In the genomic region with DNA sequence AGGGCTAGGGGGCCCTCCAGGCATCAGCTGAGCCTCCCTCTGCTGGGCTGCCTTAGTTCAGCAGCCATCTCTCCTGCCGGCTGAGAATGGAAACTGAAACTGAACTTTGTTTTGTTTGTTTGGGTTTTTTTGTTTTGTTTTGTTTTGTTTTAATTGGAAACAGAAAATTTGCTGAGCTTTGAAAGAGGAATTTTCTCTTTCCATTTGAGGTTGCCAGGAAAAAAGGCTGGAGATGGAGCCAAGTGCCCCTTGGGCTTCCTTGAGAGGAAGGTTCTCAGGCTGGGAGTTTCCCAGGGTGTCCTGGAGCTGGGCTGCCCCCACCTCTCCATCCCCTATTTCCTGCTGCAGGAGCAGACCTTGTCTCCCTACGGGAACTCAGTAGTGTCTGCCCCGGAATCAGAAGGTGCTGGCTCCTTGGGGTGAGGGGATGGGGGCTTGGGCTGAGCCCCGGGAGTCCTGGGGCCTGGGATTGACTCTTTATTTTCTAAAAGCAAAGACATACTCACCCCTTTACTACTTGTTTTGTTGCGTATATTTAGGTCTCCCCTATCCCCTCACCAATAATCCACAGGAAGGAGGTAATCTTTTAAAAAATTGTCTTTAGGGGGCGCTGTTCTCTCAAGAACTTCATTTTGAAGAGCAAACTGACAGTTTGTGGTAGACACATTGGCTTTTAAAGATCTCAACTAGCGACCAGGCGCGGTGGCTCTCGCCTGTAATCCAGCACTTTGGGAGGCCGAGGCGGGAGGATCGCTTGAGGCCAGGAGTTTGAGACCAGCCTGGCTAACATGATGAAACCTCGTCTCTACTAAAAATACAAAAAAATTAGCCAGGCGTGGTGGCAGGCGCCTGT, we compare ENCODE assay signal across 1 cellular context.
TF ChIP-seq lines count a peak whose summit lies in the region.

No MANE protein-coding gene starts in this region.

TF ChIP-seq in GM23338, 12 proteins besides CTCF, POLR2A, EP300 and RAD21 (continued from another document):
- TF ChIP-seq, protein P1, sequence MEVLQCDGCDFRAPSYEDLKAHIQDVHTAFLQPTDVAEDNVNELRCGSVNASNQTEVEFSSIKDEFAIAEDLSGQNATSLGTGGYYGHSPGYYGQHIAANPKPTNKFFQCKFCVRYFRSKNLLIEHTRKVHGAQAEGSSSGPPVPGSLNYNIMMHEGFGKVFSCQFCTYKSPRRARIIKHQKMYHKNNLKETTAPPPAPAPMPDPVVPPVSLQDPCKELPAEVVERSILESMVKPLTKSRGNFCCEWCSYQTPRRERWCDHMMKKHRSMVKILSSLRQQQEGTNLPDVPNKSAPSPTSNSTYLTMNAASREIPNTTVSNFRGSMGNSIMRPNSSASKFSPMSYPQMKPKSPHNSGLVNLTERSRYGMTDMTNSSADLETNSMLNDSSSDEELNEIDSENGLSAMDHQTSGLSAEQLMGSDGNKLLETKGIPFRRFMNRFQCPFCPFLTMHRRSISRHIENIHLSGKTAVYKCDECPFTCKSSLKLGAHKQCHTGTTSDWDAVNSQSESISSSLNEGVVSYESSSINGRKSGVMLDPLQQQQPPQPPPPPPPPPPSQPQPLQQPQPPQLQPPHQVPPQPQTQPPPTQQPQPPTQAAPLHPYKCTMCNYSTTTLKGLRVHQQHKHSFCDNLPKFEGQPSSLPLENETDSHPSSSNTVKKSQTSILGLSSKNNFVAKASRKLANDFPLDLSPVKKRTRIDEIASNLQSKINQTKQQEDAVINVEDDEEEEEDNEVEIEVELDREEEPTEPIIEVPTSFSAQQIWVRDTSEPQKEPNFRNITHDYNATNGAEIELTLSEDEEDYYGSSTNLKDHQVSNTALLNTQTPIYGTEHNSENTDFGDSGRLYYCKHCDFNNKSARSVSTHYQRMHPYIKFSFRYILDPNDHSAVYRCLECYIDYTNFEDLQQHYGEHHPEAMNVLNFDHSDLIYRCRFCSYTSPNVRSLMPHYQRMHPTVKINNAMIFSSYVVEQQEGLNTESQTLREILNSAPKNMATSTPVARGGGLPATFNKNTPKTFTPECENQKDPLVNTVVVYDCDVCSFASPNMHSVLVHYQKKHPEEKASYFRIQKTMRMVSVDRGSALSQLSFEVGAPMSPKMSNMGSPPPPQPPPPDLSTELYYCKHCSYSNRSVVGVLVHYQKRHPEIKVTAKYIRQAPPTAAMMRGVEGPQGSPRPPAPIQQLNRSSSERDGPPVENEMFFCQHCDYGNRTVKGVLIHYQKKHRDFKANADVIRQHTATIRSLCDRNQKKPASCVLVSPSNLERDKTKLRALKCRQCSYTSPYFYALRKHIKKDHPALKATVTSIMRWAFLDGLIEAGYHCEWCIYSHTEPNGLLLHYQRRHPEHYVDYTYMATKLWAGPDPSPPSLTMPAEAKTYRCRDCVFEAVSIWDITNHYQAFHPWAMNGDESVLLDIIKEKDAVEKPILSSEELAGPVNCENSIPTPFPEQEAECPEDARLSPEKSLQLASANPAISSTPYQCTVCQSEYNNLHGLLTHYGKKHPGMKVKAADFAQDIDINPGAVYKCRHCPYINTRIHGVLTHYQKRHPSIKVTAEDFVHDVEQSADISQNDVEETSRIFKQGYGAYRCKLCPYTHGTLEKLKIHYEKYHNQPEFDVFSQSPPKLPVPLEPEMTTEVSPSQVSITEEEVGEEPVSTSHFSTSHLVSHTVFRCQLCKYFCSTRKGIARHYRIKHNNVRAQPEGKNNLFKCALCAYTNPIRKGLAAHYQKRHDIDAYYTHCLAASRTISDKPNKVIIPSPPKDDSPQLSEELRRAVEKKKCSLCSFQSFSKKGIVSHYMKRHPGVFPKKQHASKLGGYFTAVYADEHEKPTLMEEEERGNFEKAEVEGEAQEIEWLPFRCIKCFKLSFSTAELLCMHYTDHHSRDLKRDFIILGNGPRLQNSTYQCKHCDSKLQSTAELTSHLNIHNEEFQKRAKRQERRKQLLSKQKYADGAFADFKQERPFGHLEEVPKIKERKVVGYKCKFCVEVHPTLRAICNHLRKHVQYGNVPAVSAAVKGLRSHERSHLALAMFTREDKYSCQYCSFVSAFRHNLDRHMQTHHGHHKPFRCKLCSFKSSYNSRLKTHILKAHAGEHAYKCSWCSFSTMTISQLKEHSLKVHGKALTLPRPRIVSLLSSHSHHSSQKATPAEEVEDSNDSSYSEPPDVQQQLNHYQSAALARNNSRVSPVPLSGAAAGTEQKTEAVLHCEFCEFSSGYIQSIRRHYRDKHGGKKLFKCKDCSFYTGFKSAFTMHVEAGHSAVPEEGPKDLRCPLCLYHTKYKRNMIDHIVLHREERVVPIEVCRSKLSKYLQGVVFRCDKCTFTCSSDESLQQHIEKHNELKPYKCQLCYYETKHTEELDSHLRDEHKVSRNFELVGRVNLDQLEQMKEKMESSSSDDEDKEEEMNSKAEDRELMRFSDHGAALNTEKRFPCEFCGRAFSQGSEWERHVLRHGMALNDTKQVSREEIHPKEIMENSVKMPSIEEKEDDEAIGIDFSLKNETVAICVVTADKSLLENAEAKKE (CRISPR knock-in tag; IDR thresholded peaks at IDR 0.05): no peak
- no peak for TF ChIP-seq ZNF114 (CRISPR knock-in tag; IDR thresholded peaks at IDR 0.05)
